Comparison of ENCODE assay signal across 20 cellular contexts in the genomic region with DNA sequence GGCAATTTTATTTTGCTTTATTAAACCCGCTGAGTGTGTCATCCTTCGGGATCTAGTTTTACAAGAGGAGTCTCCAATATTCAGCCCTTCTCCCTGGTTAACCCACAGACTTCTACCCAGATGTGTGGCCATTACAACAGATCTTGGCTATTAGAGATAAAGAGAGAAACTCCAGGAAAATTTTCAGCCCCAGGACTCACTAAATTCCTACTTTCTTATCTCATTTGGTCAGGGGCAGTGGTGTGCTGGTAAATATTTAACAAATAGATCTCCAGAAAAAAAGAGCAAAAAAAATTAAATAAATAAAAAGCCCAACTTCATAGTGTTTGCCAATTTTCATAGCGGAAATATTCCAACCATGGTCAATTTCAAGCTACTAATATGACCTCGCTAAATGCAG.
DNase-seq lines count a peak whose midpoint lies in the region; ATAC-seq and TF ChIP-seq lines count a peak whose summit lies in the region.
"Had no signal": no experiment of that assay in that cellular context is flagged by ENCODE, and none has a peak within 500 bp of the region (broad histone marks: within the 10 kb centered on the region; RNA-seq: fewer than 3 reads in every experiment).

No MANE protein-coding gene starts in this region.

- no peak overlapping the region for H3K27ac Mint-ChIP-seq in GM23338
- H3K27ac Mint-ChIP-seq in activated naive CD8-positive, alpha-beta T cell treated with anti-CD3 and anti-CD28 coated beads for 36 hours = no peak overlapping the region
- H3K27ac Mint-ChIP-seq: B cell; CD4-positive, alpha-beta T cell; CD8-positive, alpha-beta T cell had no signal

- H3K27me3 ChIP-seq in GM23338 (ENCODE audit: insufficient read depth) (no peaks in the 10 kb centered on the region), osteoblast (ENCODE audit: insufficient read depth, low read length) (no peaks in the 10 kb centered on the region)
- H3K27me3 ChIP-seq: BLaER1 treated with 17β-estradiol and CSF1 and Interleukin-3, amounts not matched to agents 10 nM and 100 nM had no signal

- no peak for ATAC-seq in GM23338
- peak; percentile 79 for ATAC-seq in left lobe of liver
- ATAC-seq: A549; CD8-positive, alpha-beta T cell had no signal

- peaks cover 23% of the 10 kb centered on the region for H3K36me3 Mint-ChIP-seq in GM23338 (ENCODE audit: low read depth)
- H3K36me3 Mint-ChIP-seq in activated naive CD8-positive, alpha-beta T cell treated with anti-CD3 and anti-CD28 coated beads for 36 hours = no peaks in the 10 kb centered on the region
- H3K36me3 Mint-ChIP-seq: CD8-positive, alpha-beta T cell had no signal

- H3K79me2 ChIP-seq in GM23338 (replicated peaks; ENCODE audit: insufficient read depth) (no peaks in the 10 kb centered on the region), osteoblast (ENCODE audit: insufficient read depth, low read length) (no peaks in the 10 kb centered on the region)

- H3K9me2 ChIP-seq in GM23338 (ENCODE audit: insufficient read depth) = no peaks in the 10 kb centered on the region; the same call in 1 of the 2 replicates

- peaks cover 20% of the 10 kb centered on the region; the same call in 2 of the 3 replicates for H3K4me1 Mint-ChIP-seq in GM23338
- no peaks in the 10 kb centered on the region for H3K4me1 Mint-ChIP-seq in activated naive CD8-positive, alpha-beta T cell treated with anti-CD3 and anti-CD28 coated beads for 36 hours
- H3K4me1 Mint-ChIP-seq: B cell had no signal

- H3K4me1 ChIP-seq in GM23338 (ENCODE audit: insufficient read depth) (0 out of 2 replicates have a peak, but pooled peaks cover 9% of the 10 kb centered on the region), osteoblast (ENCODE audit: insufficient read depth, low read length) (no peaks in the 10 kb centered on the region)
- H3K4me1 ChIP-seq: BLaER1 treated with 17β-estradiol and CSF1 and Interleukin-3, amounts not matched to agents 10 nM and 100 nM had no signal

- no peak for TF ChIP-seq CTCF in GM23338 (conservative IDR thresholded peaks at IDR 0.05; ENCODE audit: low read depth in 2 of 2)
- TF ChIP-seq CTCF in osteoblast (IDR thresholded peaks at IDR 0.05; ENCODE audit: extremely low read depth, low read depth, low read length) = no peak

- no peaks in the 10 kb centered on the region for H3K9me3 ChIP-seq in osteoblast (ENCODE audit: low read depth, low read length)

- H3K4me2 ChIP-seq in GM23338 = no peak overlapping the region
- H3K4me2 ChIP-seq in osteoblast (ENCODE audit: insufficient read depth, low read length) = no peak overlapping the region
- H3K4me2 ChIP-seq: A549; BLaER1 treated with 17β-estradiol and CSF1 and Interleukin-3, amounts not matched to agents 10 nM and 100 nM had no signal

- H2AFZ ChIP-seq in GM23338 (peak overlapping the region; percentile 4; the same call in 1 of the 2 replicates), osteoblast (ENCODE audit: low read length) (peak overlapping the region; percentile 5)

- H3K27me3 Mint-ChIP-seq in GM23338 (ENCODE audit: insufficient read depth, low read depth, poor library complexity) = no peaks in the 10 kb centered on the region
- no peaks in the 10 kb centered on the region for H3K27me3 Mint-ChIP-seq in activated naive CD8-positive, alpha-beta T cell treated with anti-CD3 and anti-CD28 coated beads for 36 hours
- H3K27me3 Mint-ChIP-seq: B cell; CD4-positive, alpha-beta T cell had no signal

- peak; percentile 0 for DNase-seq in DMS53 (lab: John Stamatoyannopoulos, UW)
- DNase-seq in DMS53 treated with DMSO at 0.1 percent for 48 hours (lab: John Stamatoyannopoulos, UW; ENCODE audit: unreplicated experiment) = no peak
- DNase-seq in GM23338 (ENCODE audit: low spot score) = no peak
- DNase-seq in left lobe of liver (ENCODE audit: low spot score) = no peak
- DNase-seq in osteoblast (ENCODE audit: insufficient read length, low spot score, missing footprints) = no peak
- DNase-seq in cerebellar nuclear complex (lab: John Stamatoyannopoulos, UW) = no peak
- no peak for DNase-seq in NCI-H2171 treated with DMSO at 0.1 percent for 48 hours (lab: John Stamatoyannopoulos, UW)
- no peak for DNase-seq in activated naive CD8-positive, alpha-beta T cell treated with anti-CD3 and anti-CD28 coated beads for 36 hours
- DNase-seq: AML-193; Caco-2; Calu3; CD4-positive, alpha-beta T cell; CD8-positive, alpha-beta T cell; DMS79 treated with DMSO at 0.1 percent for 48 hours; GF-D8 had no signal

- H3F3A ChIP-seq in GM23338 (replicated peaks; ENCODE audit: low read depth) = no peaks in the 10 kb centered on the region

- H3K36me3 ChIP-seq in GM23338 (ENCODE audit: insufficient read depth) = no peaks in the 10 kb centered on the region; the same call in 1 of the 2 replicates
- H3K36me3 ChIP-seq in osteoblast (ENCODE audit: insufficient read depth, low read length) = no peaks in the 10 kb centered on the region
- H3K36me3 ChIP-seq: BLaER1 treated with 17β-estradiol and CSF1 and Interleukin-3, amounts not matched to agents 10 nM and 100 nM had no signal

- H4K20me1 ChIP-seq in GM23338 (replicated peaks; ENCODE audit: insufficient read depth) = no peaks in the 10 kb centered on the region
- no peaks in the 10 kb centered on the region for H4K20me1 ChIP-seq in osteoblast (ENCODE audit: insufficient read depth, low read length)
- H4K20me1 ChIP-seq: BLaER1 treated with 17β-estradiol and CSF1 and Interleukin-3, amounts not matched to agents 10 nM and 100 nM had no signal

- no peak overlapping the region for H3K4me3 Mint-ChIP-seq in GM23338
- H3K4me3 Mint-ChIP-seq in activated naive CD8-positive, alpha-beta T cell treated with anti-CD3 and anti-CD28 coated beads for 36 hours = no peak overlapping the region
- H3K4me3 Mint-ChIP-seq: B cell; CD4-positive, alpha-beta T cell; CD8-positive, alpha-beta T cell had no signal

- H3K9me3 Mint-ChIP-seq in GM23338 = peaks cover 23% of the 10 kb centered on the region
- H3K9me3 Mint-ChIP-seq in activated naive CD8-positive, alpha-beta T cell treated with anti-CD3 and anti-CD28 coated beads for 36 hours = peaks cover 10% of the 10 kb centered on the region

- no peak overlapping the region for H3K27ac ChIP-seq in GM23338 (ENCODE audit: low read depth)
- H3K27ac ChIP-seq in osteoblast (ENCODE audit: low read depth, low read length) = no peak overlapping the region
- H3K27ac ChIP-seq: 22Rv1; A549; BLaER1 treated with 17β-estradiol and CSF1 and Interleukin-3, amounts not matched to agents 10 nM and 100 nM; C4-2B had no signal

- H3K4me3 ChIP-seq in GM23338 (no peak overlapping the region), osteoblast (ENCODE audit: insufficient read depth, low read length) (no peak overlapping the region)
- H3K4me3 ChIP-seq: A549; BLaER1 treated with 17β-estradiol and CSF1 and Interleukin-3, amounts not matched to agents 10 nM and 100 nM had no signal

TF ChIP-seq in GM23338, 12 proteins besides CTCF, POLR2A, EP300 and RAD21 (continues in another document):
- TF ChIP-seq, protein P1, sequence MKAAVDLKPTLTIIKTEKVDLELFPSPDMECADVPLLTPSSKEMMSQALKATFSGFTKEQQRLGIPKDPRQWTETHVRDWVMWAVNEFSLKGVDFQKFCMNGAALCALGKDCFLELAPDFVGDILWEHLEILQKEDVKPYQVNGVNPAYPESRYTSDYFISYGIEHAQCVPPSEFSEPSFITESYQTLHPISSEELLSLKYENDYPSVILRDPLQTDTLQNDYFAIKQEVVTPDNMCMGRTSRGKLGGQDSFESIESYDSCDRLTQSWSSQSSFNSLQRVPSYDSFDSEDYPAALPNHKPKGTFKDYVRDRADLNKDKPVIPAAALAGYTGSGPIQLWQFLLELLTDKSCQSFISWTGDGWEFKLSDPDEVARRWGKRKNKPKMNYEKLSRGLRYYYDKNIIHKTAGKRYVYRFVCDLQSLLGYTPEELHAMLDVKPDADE (IDR thresholded peaks at IDR 0.05) = no peak
